Comparison of ENCODE assay signal across 15 cellular contexts in genomic region chr4:123939621-123940020, GRCh38.
DNase-seq lines count a peak whose midpoint lies in the region; ATAC-seq, FAIRE-seq and TF ChIP-seq lines count a peak whose summit lies in the region.
"Had no signal": no experiment of that assay in that cellular context is flagged by ENCODE, and none has a peak within 500 bp of the region (broad histone marks: within the 10 kb centered on the region; RNA-seq: fewer than 3 reads in every experiment).

No MANE protein-coding gene starts in this region.

- DNase-seq in BJ (ENCODE audit: low read depth) (peak; percentile 37), HS-5 (ENCODE audit: low read depth) (peak; percentile 40), bronchial epithelial cell (ENCODE audit: low read depth) (peak; percentile 85), kidney tubule cell (ENCODE audit: low spot score) (peak; percentile 75), MG63 (no peak), esophagus muscularis mucosa (ENCODE audit: extremely low spot score) (no peak)
- DNase-seq: activated CD8-positive, alpha-beta T cell treated with anti-CD3 and anti-CD28 coated beads, Interleukin-2, amount 10 ng/mL, durations not matched to agents 7 days and 5 days; activated naive CD8-positive, alpha-beta T cell treated with anti-CD3 and anti-CD28 coated beads, Interleukin-2, amount 50 U/mL, for 24 hours; COR-L47; NCI-H345; sigmoid colon had no signal

- POLR2A ChIA-PET in BJ (lab: Charles Lee) = no interaction called here

- no peak overlapping the region for H3K27ac ChIP-seq in esophagus muscularis mucosa (replicated peaks in 1 of 4)
- H3K27ac ChIP-seq: KMS-11, sigmoid colon had no signal

- no peak for FAIRE-seq in bronchial epithelial cell (lab: Jason Lieb, UNC)
- FAIRE-seq: GM18507 had no signal

- no peaks in the 10 kb centered on the region for H3K36me3 ChIP-seq in BJ (ENCODE audit: control insufficient read depth, insufficient read depth, low read length)
- H3K36me3 ChIP-seq in bronchial epithelial cell (ENCODE audit: control insufficient read depth, insufficient read depth, low read length) = no peaks in the 10 kb centered on the region
- no peaks in the 10 kb centered on the region for H3K36me3 ChIP-seq in MG63
- no peaks in the 10 kb centered on the region for H3K36me3 ChIP-seq in esophagus muscularis mucosa
- H3K36me3 ChIP-seq: sigmoid colon had no signal

- CTCF ChIA-PET in BJ (lab: Yijun Ruan, JAX) = no interaction called here

- no peak for TF ChIP-seq POLR2A in esophagus muscularis mucosa (IDR thresholded peaks at IDR 0.05; ENCODE audit: low read depth)

- intact Hi-C loops in esophagus muscularis mucosa (cut with DNase I) = no loop called here

- H3K27me3 ChIP-seq in BJ (ENCODE audit: control insufficient read depth, insufficient read depth, low read length) = no peaks in the 10 kb centered on the region
- H3K27me3 ChIP-seq in bronchial epithelial cell (ENCODE audit: control insufficient read depth, insufficient read depth, low read length) = no peaks in the 10 kb centered on the region
- H3K27me3 ChIP-seq in MG63 = no peaks in the 10 kb centered on the region
- H3K27me3 ChIP-seq in esophagus muscularis mucosa = no peaks in the 10 kb centered on the region
- H3K27me3 ChIP-seq: sigmoid colon had no signal

- no peak for TF ChIP-seq EP300 in esophagus muscularis mucosa (IDR thresholded peaks at IDR 0.05)

- WGBS in esophagus muscularis mucosa = 71% methylated on average over 1 of the region's 1 CpG

- TF ChIP-seq CTCF in BJ (IDR thresholded peaks at IDR 0.05; ENCODE audit: insufficient read depth, low read depth, low read length) (no peak), bronchial epithelial cell (IDR thresholded peaks at IDR 0.05; ENCODE audit: insufficient read depth, low read length, severe bottlenecking) (no peak), esophagus muscularis mucosa (IDR thresholded peaks at IDR 0.05) (no peak)

- ATAC-seq in GM21737 (IDR thresholded peaks at IDR 0.05; ENCODE audit: unreplicated experiment) (no peak), HG03196 (IDR thresholded peaks at IDR 0.05; ENCODE audit: unreplicated experiment) (no peak)
- ATAC-seq: activated CD8-positive, alpha-beta T cell treated with anti-CD3 and anti-CD28 coated beads, Interleukin-2, amount 10 ng/mL, durations not matched to agents 7 days and 5 days; activated naive CD8-positive, alpha-beta T cell treated with anti-CD3 and anti-CD28 coated beads, Interleukin-2, amount 50 U/mL, for 24 hours had no signal

- H3K4me1 ChIP-seq in esophagus muscularis mucosa = peaks cover 10 to 31% (median 26%) of the 10 kb centered on the region in 4 donors

- H3K9me3 ChIP-seq in MG63 (no peaks in the 10 kb centered on the region), esophagus muscularis mucosa (no peaks in the 10 kb centered on the region)
- H3K9me3 ChIP-seq: sigmoid colon had no signal

- H3K4me3 ChIP-seq in BJ (ENCODE audit: low read depth, low read length) (no peak overlapping the region), bronchial epithelial cell (ENCODE audit: low read depth, low read length) (no peak overlapping the region), MG63 (no peak overlapping the region), esophagus muscularis mucosa (no peak overlapping the region)
- H3K4me3 ChIP-seq: sigmoid colon had no signal

Comparison
In these comparisons a context has a peak if more than half of its experiments do, and no peak if none do; other contexts are left out.
1. DNase-seq: peak in BJ (single experiment), HS-5 (single experiment), bronchial epithelial cell (single experiment) and kidney tubule cell (single experiment); none in MG63 (single experiment) and esophagus muscularis mucosa (single experiment).